In genomic region chr17:8326591-8327583, GRCh38 we compare ENCODE assay signal across 1 cellular context.
TF ChIP-seq lines count a peak whose summit lies in the region.

No MANE protein-coding gene starts in this region.

TF ChIP-seq in WTC11, 78 proteins besides CTCF, POLR2A, EP300 and RAD21 (continued from another document):
- peak; percentile 86 for TF ChIP-seq HMGXB4 (CRISPR knock-in tag; IDR thresholded peaks at IDR 0.05)
- TF ChIP-seq ERG (CRISPR knock-in tag; IDR thresholded peaks at IDR 0.05), result no peak
- TF ChIP-seq E2F4 (CRISPR knock-in tag; IDR thresholded peaks at IDR 0.05; ENCODE audit: borderline replicate concordance, low read depth), result 0 out of 2 replicates have a peak, but pooled peaks have one; percentile 12
- TF ChIP-seq SMAD4 (CRISPR knock-in tag; IDR thresholded peaks at IDR 0.05), result no peak
- TF ChIP-seq ZNF317 (CRISPR knock-in tag; IDR thresholded peaks at IDR 0.05; ENCODE audit: borderline replicate concordance, low read depth), result no peak
- TF ChIP-seq KAT7 (CRISPR knock-in tag; IDR thresholded peaks at IDR 0.05; ENCODE audit: borderline replicate concordance), result no peak
- TF ChIP-seq ELF4 (CRISPR knock-in tag; IDR thresholded peaks at IDR 0.05; ENCODE audit: low read depth), result no peak
